ENCODE assay signal across 11 cellular contexts in genomic region chr11:122852071-122852831, GRCh38. TPM values are rescaled to one million over a fixed set of nuclear protein-coding genes. Genes with fewer than 3 reads are reported as not detected.
DNase-seq lines count a peak whose midpoint lies in the region; ATAC-seq and TF ChIP-seq lines count a peak whose summit lies in the region.
"Had no signal": no experiment of that assay in that cellular context is flagged by ENCODE, and none has a peak within 500 bp of the region (broad histone marks: within the 10 kb centered on the region; RNA-seq: fewer than 3 reads in every experiment).

No MANE protein-coding gene starts in this region.

- DNase-seq in HFFc6 (peak; percentile 20), epithelial cell of esophagus (ENCODE audit: low read depth) (peak; percentile 71), GM13976 (ENCODE audit: low spot score) (no peak), NCI-H1930 (lab: John Stamatoyannopoulos, UW) (no peak)
- peak; percentile 73 for DNase-seq in activated CD8-positive, alpha-beta T cell treated with anti-CD3 and anti-CD28 coated beads for 36 hours
- DNase-seq in stimulated activated CD4-positive, alpha-beta T cell treated with anti-CD3 and anti-CD28 coated beads, Interleukin-4, amount 100 ng/mL, for 1 hour = peak; percentile 22
- no peak for DNase-seq in NK-92 treated with Interleukin-12 subunit alpha and Interleukin-12 subunit beta, amount 100 ng/mL, for 24 hours (lab: John Stamatoyannopoulos, UW)
- no peak for DNase-seq in activated effector memory CD4-positive, alpha-beta T cell treated with anti-CD3 and anti-CD28 coated beads, Interleukin-2, amount 50 U/mL, for 16 hours
- DNase-seq: activated CD4-positive, CD25-positive, alpha-beta regulatory T cell; NCI-H2171 had no signal

- no peak overlapping the region for H3K4me3 ChIP-seq in epithelial cell of esophagus (ENCODE audit: low read length)

- H3K27me3 Mint-ChIP-seq in HFFc6 (ENCODE audit: insufficient read depth) = no peaks in the 10 kb centered on the region
- H3K27me3 Mint-ChIP-seq in activated CD8-positive, alpha-beta T cell treated with anti-CD3 and anti-CD28 coated beads for 36 hours = no peaks in the 10 kb centered on the region

- no peak overlapping the region for H3K4me3 Mint-ChIP-seq in HFFc6
- H3K4me3 Mint-ChIP-seq in activated CD8-positive, alpha-beta T cell treated with anti-CD3 and anti-CD28 coated beads for 36 hours = peak overlapping the region; percentile 65
- H3K4me3 Mint-ChIP-seq: neural crest cell had no signal

- peak overlapping the region; percentile 24 for H3K27ac Mint-ChIP-seq in HFFc6
- H3K27ac Mint-ChIP-seq in activated CD8-positive, alpha-beta T cell treated with anti-CD3 and anti-CD28 coated beads for 36 hours = peak overlapping the region; percentile 92

- peaks cover 52% of the 10 kb centered on the region for H3K4me1 Mint-ChIP-seq in HFFc6 (ENCODE audit: low read depth)
- peaks cover 81% of the 10 kb centered on the region for H3K4me1 Mint-ChIP-seq in activated CD8-positive, alpha-beta T cell treated with anti-CD3 and anti-CD28 coated beads for 36 hours (ENCODE audit: low read depth)

- CTCF ChIA-PET in activated CD8-positive, alpha-beta T cell treated with anti-CD3 and anti-CD28 coated beads for 36 hours (lab: Charles Lee) = interaction anchor here (0.6 to 11.0 kb wide), 34 partner anchors 8 to 1388 kb away, joined by 3 to 352 read pairs (median 6); partner anchors contain the start of gene CRTAM

- POLR2A ChIA-PET in activated CD8-positive, alpha-beta T cell treated with anti-CD3 and anti-CD28 coated beads for 36 hours (lab: Charles Lee) = interaction anchor here (0.6 to 7.5 kb wide), 18 partner anchors 9 to 271 kb away, joined by 3 to 61 read pairs (median 4); partner anchors contain the start of genes CRTAM and HSPA8

- no peaks in the 10 kb centered on the region for H3K9me3 Mint-ChIP-seq in HFFc6
- no peaks in the 10 kb centered on the region for H3K9me3 Mint-ChIP-seq in activated CD8-positive, alpha-beta T cell treated with anti-CD3 and anti-CD28 coated beads for 36 hours
- H3K9me3 Mint-ChIP-seq: neural crest cell had no signal

- intact Hi-C loops in activated CD8-positive, alpha-beta T cell treated with anti-CD3 and anti-CD28 coated beads for 36 hours (cut with micrococcal nuclease) = loop anchor here (2.0 to 10.0 kb wide), 5 partner anchors 40 to 220 kb away; no protein-coding TSS in a partner anchor

- no peaks in the 10 kb centered on the region for H3K36me3 Mint-ChIP-seq in HFFc6 (ENCODE audit: low read depth)
- peaks cover 46% of the 10 kb centered on the region for H3K36me3 Mint-ChIP-seq in activated CD8-positive, alpha-beta T cell treated with anti-CD3 and anti-CD28 coated beads for 36 hours (ENCODE audit: low read depth)

- ATAC-seq in activated CD8-positive, alpha-beta T cell treated with anti-CD3 and anti-CD28 coated beads for 36 hours = peak; percentile 32

- in situ Hi-C loops in GM13976 (cut with MboI; ENCODE audit: low sequenced_read_pairs, unreplicated experiment) = loop anchor here (5.0 kb wide), 1 partner anchor 55 kb away; no protein-coding TSS in a partner anchor

- TF ChIP-seq CTCF in HFFc6 (IDR thresholded peaks at IDR 0.05) (no peak), epithelial cell of esophagus (IDR thresholded peaks at IDR 0.05; ENCODE audit: insufficient read depth, low read depth, low read length, missing control alignments) (no peak), GM13976 (IDR thresholded peaks at IDR 0.05; ENCODE audit: borderline replicate concordance, control extremely low read depth, extremely low read depth, insufficient read depth, missing control alignments) (no peak)
- TF ChIP-seq CTCF in activated CD8-positive, alpha-beta T cell treated with anti-CD3 and anti-CD28 coated beads for 36 hours (IDR thresholded peaks at IDR 0.05) = no peak

RNA-seq across cellular contexts. Expression of gene CRTAM, which starts 14.0 kb away (rescaled TPM):
- not detected for total RNA-seq in HFFc6 (2021; fragmentation: NEBNext Ultra II Directional; extraction: Animal tissue kit (Norgen Biotek cat#: 25700))
- total RNA-seq in activated CD8-positive, alpha-beta T cell treated with anti-CD3 and anti-CD28 coated beads for 36 hours = 10 to 100 TPM; 21.1 to 21.5 TPM
- total RNA-seq: neural crest cell had no signal

RNA-seq across cellular contexts. Expression of gene JHY, which starts 30.3 kb away (rescaled TPM):
- total RNA-seq in HFFc6 (2021; fragmentation: NEBNext Ultra II Directional; extraction: Animal tissue kit (Norgen Biotek cat#: 25700)) = 1 to 10 TPM; 5.2 to 6.4 (median 5.7) TPM
- 1 to 10 TPM; 1.3 to 1.8 TPM for total RNA-seq in activated CD8-positive, alpha-beta T cell treated with anti-CD3 and anti-CD28 coated beads for 36 hours

Comparison
In these comparisons a context has a peak if more than half of its experiments do, and no peak if none do; other contexts are left out.
1. DNase-seq: peak in HFFc6 (single experiment), activated CD8-positive, alpha-beta T cell treated with anti-CD3 and anti-CD28 coated beads for 36 hours (single experiment), epithelial cell of esophagus (single experiment) and stimulated activated CD4-positive, alpha-beta T cell treated with anti-CD3 and anti-CD28 coated beads, Interleukin-4, amount 100 ng/mL, for 1 hour (single experiment); none in NK-92 treated with Interleukin-12 subunit alpha and Interleukin-12 subunit beta, amount 100 ng/mL, for 24 hours (single experiment), GM13976 (single experiment), NCI-H1930 (0 of 2) and activated effector memory CD4-positive, alpha-beta T cell treated with anti-CD3 and anti-CD28 coated beads, Interleukin-2, amount 50 U/mL, for 16 hours (single experiment).
2. RNA of gene CRTAM, which starts 14.0 kb away (total RNA-seq): 21.1 to 21.5 TPM in activated CD8-positive, alpha-beta T cell treated with anti-CD3 and anti-CD28 coated beads for 36 hours; not detected in HFFc6; every median in the first group is over 10 times any median in the second.